10 cellular contexts compared by ENCODE assay signal in genomic region chr2:12819721-12820120, GRCh38.
DNase-seq lines count a peak whose midpoint lies in the region; ATAC-seq and TF ChIP-seq lines count a peak whose summit lies in the region.
"Had no signal": no experiment of that assay in that cellular context is flagged by ENCODE, and none has a peak within 500 bp of the region (broad histone marks: within the 10 kb centered on the region; RNA-seq: fewer than 3 reads in every experiment).

No MANE protein-coding gene starts in this region.

- H3K27me3 Mint-ChIP-seq in stimulated activated memory B cell treated with anti-CD40 and anti-IgM and Interleukin-4, amounts not matched to agents 10 μg/mL and 1 μg/mL and 100 μg/mL, for 72 hours, result peaks cover 25% of the 10 kb centered on the region

- no peak overlapping the region for H3K4me3 ChIP-seq in fibroblast of the aortic adventitia (ENCODE audit: low read depth, low read length)
- H3K4me3 ChIP-seq in colonic mucosa, result no peak overlapping the region
- H3K4me3 ChIP-seq: MG63, mucosa of descending colon had no signal

- no peak overlapping the region for H3K9ac ChIP-seq in colonic mucosa (ENCODE audit: low read depth in 2 of 2, low read length in 2 of 2)

- no peak for ATAC-seq in stimulated activated memory B cell treated with anti-CD40 and anti-IgM and Interleukin-4, amounts not matched to agents 10 μg/mL and 1 μg/mL and 100 μg/mL, for 72 hours

- no peaks in the 10 kb centered on the region for H3K36me3 Mint-ChIP-seq in stimulated activated memory B cell treated with anti-CD40 and anti-IgM and Interleukin-4, amounts not matched to agents 10 μg/mL and 1 μg/mL and 100 μg/mL, for 72 hours

- no peaks in the 10 kb centered on the region for H3K9me3 ChIP-seq in colonic mucosa
- H3K9me3 ChIP-seq: mucosa of descending colon had no signal

- H3K4me1 Mint-ChIP-seq in stimulated activated memory B cell treated with anti-CD40 and anti-IgM and Interleukin-4, amounts not matched to agents 10 μg/mL and 1 μg/mL and 100 μg/mL, for 72 hours, result peaks cover 10% of the 10 kb centered on the region

- H3K4me3 Mint-ChIP-seq in stimulated activated memory B cell treated with anti-CD40 and anti-IgM and Interleukin-4, amounts not matched to agents 10 μg/mL and 1 μg/mL and 100 μg/mL, for 72 hours, result no peak overlapping the region

- no peaks in the 10 kb centered on the region for H3K27me3 ChIP-seq in colonic mucosa
- H3K27me3 ChIP-seq: MG63 had no signal

- no peaks in the 10 kb centered on the region for H3K36me3 ChIP-seq in colonic mucosa

- peak overlapping the region; percentile 69 for H3K27ac Mint-ChIP-seq in stimulated activated memory B cell treated with anti-CD40 and anti-IgM and Interleukin-4, amounts not matched to agents 10 μg/mL and 1 μg/mL and 100 μg/mL, for 72 hours

- H3K9me3 Mint-ChIP-seq in stimulated activated memory B cell treated with anti-CD40 and anti-IgM and Interleukin-4, amounts not matched to agents 10 μg/mL and 1 μg/mL and 100 μg/mL, for 72 hours, result no peaks in the 10 kb centered on the region

- no peaks in the 10 kb centered on the region for H3K4me1 ChIP-seq in colonic mucosa

- no peak overlapping the region for H3K27ac ChIP-seq in colonic mucosa

- TF ChIP-seq CTCF in fibroblast of the aortic adventitia (IDR thresholded peaks at IDR 0.05; ENCODE audit: insufficient read depth, low read length), result no peak
- TF ChIP-seq CTCF in colonic mucosa (IDR thresholded peaks at IDR 0.05), result no peak

- DNase-seq in GM04503 (ENCODE audit: low read depth), result peak; percentile 79
- peak; percentile 70 for DNase-seq in SKM-1 (lab: John Stamatoyannopoulos, UW; ENCODE audit: unreplicated experiment)
- DNase-seq in fibroblast of the aortic adventitia (ENCODE audit: low read depth), result peak; percentile 88
- DNase-seq in colonic mucosa, result no peak
- no peak for DNase-seq in NCI-H526 treated with DMSO at 0.1 percent for 48 hours (lab: John Stamatoyannopoulos, UW)
- DNase-seq in NCI-H510A treated with DMSO at 0.1 percent for 48 hours (lab: John Stamatoyannopoulos, UW), result no peak
- no peak for DNase-seq in stimulated activated CD4-positive, alpha-beta T cell treated with anti-CD3 and anti-CD28 coated beads, Interleukin-4, amount 100 ng/mL, for 1 hour

- intact Hi-C loops in colonic mucosa (cut with DNase I), result no loop called here

Comparison
In these comparisons a context has a peak if more than half of its experiments do, and no peak if none do; other contexts are left out.
1. DNase-seq: peak in GM04503 (single experiment), SKM-1 (single experiment) and fibroblast of the aortic adventitia (single experiment); none in colonic mucosa (single experiment), NCI-H526 treated with DMSO at 0.1 percent for 48 hours (single experiment), NCI-H510A treated with DMSO at 0.1 percent for 48 hours (single experiment) and stimulated activated CD4-positive, alpha-beta T cell treated with anti-CD3 and anti-CD28 coated beads, Interleukin-4, amount 100 ng/mL, for 1 hour (single experiment).